ENCODE assay signal across 36 cellular contexts in the genomic region with DNA sequence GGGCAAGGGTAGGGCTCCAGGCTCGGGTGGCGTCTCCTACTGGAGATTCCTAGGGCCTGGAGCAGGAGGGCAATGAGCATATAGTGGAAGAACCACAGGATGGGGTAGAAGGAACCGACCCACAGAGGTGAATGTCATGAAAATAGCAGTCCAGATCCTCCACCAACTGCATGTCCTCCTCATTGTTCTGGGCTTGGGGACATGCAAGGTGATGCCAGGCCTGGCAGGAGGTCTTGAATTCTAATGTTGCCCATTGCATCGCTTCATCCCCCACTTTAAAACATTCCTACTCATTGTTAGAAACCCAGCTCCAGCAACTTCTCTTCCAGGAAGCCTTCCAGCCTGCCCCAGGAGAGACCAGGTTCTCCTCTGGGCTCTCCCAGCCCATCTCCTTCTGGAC. TPM values are rescaled to one million over a fixed set of nuclear protein-coding genes. Genes with fewer than 3 reads are reported as not detected.
"Had no signal": no experiment of that assay in that cellular context is flagged by ENCODE, and none has a peak within 500 bp of the region (broad histone marks: within the 10 kb centered on the region; RNA-seq: fewer than 3 reads in every experiment).

No MANE protein-coding gene starts in this region.

- H3K4me3 ChIP-seq: adrenal gland, body of pancreas, breast epithelium had no signal

- DNase-seq: activated B cell treated with CpG ODN at 0.5 μM for 24 hours; activated CD4-positive, alpha-beta memory T cell treated with anti-CD3 and anti-CD28 coated beads for 36 hours; activated CD4-positive, alpha-beta T cell treated with anti-CD3 and anti-CD28 coated beads for 4 hours; activated CD4-positive, alpha-beta T cell treated with anti-CD3 and anti-CD28 coated beads, Interleukin-2, amount 10 ng/mL, durations not matched to agents 24 days and 14 days; activated CD4-positive, alpha-beta T cell treated with anti-CD3 and anti-CD28 coated beads, Interleukin-2, amount 50 U/mL, for 1 hour; activated CD4-positive, alpha-beta T cell treated with anti-CD3 and anti-CD28 coated beads, Interleukin-2, amount 50 U/mL, for 4 hours; activated CD4-positive, CD25-positive, alpha-beta regulatory T cell treated with anti-CD3 and anti-CD28 coated beads, Interleukin-2, amount 50 U/mL, for 72 hours; activated CD8-positive, alpha-beta memory T cell treated with anti-CD3 and anti-CD28 coated beads, Interleukin-2, amount 50 U/mL, for 4 hours; activated CD8-positive, alpha-beta T cell treated with anti-CD3 and anti-CD28 coated beads for 36 hours; activated effector memory CD4-positive, alpha-beta T cell treated with anti-CD3 and anti-CD28 coated beads, Interleukin-2, amount 50 U/mL, for 16 hours; activated gamma-delta T cell treated with Interleukin-2 at 50 U/mL for 16 hours; activated naive CD4-positive, alpha-beta T cell; activated naive CD4-positive, alpha-beta T cell treated with anti-CD3 and anti-CD28 coated beads for 36 hours; activated naive CD4-positive, alpha-beta T cell treated with anti-CD3 and anti-CD28 coated beads, Interleukin-2, amount 50 U/mL, for 16 hours; activated naive CD8-positive, alpha-beta T cell treated with anti-CD3 and anti-CD28 coated beads for 36 hours; activated T-cell treated with anti-CD3 and anti-CD28 coated beads for 4 hours; activated T-cell treated with anti-CD3 and anti-CD28 coated beads, Interleukin-2, amount 50 U/mL, for 1 hour; activated T-cell treated with anti-CD3 and anti-CD28 coated beads, Interleukin-2, amount 50 U/mL, for 4 hours; activated T-cell treated with anti-CD3 and anti-CD28 coated beads, Interleukin-2, amount 50 U/mL, for 72 hours; adrenal gland; amniotic stem cell; aorta; body of pancreas; brain microvascular endothelial cell; cerebellar nuclear complex; T-helper 1 cell; T-helper 2 cell; T-helper 9 cell had no signal

- H3K27ac ChIP-seq: adrenal gland, brain microvascular endothelial cell, breast epithelium, VCaP had no signal

- H3K36me3 ChIP-seq: adrenal gland, brain microvascular endothelial cell, breast epithelium had no signal

- H3K4me1 ChIP-seq: adrenal gland, breast epithelium had no signal

- H3K27me3 ChIP-seq: adrenal gland, body of pancreas, brain microvascular endothelial cell, breast epithelium had no signal

- H3K9me3 ChIP-seq: adrenal gland, body of pancreas, breast epithelium had no signal

RNA-seq across cellular contexts. Expression of a gene that starts 49.4 kb away (rescaled TPM):
- total RNA-seq: activated B cell treated with CpG ODN at 0.5 μM for 24 hours; activated CD4-positive, alpha-beta memory T cell treated with anti-CD3 and anti-CD28 coated beads for 36 hours; activated CD4-positive, alpha-beta T cell treated with anti-CD3 and anti-CD28 coated beads, Interleukin-2, amount 10 ng/mL, durations not matched to agents 24 days and 14 days; activated CD8-positive, alpha-beta memory T cell treated with anti-CD3 and anti-CD28 coated beads for 36 hours; activated CD8-positive, alpha-beta T cell treated with anti-CD3 and anti-CD28 coated beads for 36 hours; activated naive CD4-positive, alpha-beta T cell treated with anti-CD3 and anti-CD28 coated beads for 36 hours; activated naive CD4-positive, alpha-beta T cell treated with anti-CD3 and anti-CD28 coated beads, Interleukin-2, amount 50 U/mL, for 72 hours; activated naive CD8-positive, alpha-beta T cell treated with anti-CD3 and anti-CD28 coated beads for 36 hours; activated T-cell treated with anti-CD3 and anti-CD28 coated beads, Interleukin-2, amount 50 U/mL, for 4 hours; activated T-cell treated with anti-CD3 and anti-CD28 coated beads, Interleukin-2, amount 50 U/mL, for 72 hours; activated T-helper 1 cell treated with anti-CD3 and anti-CD28 coated beads, Interleukin-12 subunit alpha, Interleukin-12 subunit beta, Interleukin-2, Interleukin-4 antibody, amounts not matched to agents 30 ng/mL and 10 ng/mL and 1 ng/mL, durations not matched to agents 14 hours and 24 hours and 36 hours; activated T-helper 17 cell treated with anti-CD3 and anti-CD28 coated beads, Interleukin-2, amount 50 U/mL, for 72 hours; adrenal gland; aorta; astrocyte; body of pancreas; breast epithelium; cardiac septum had no signal
- polyA plus RNA-seq: adrenal gland, aorta had no signal
